ENCODE assay signal across 27 cellular contexts in the genomic region with DNA sequence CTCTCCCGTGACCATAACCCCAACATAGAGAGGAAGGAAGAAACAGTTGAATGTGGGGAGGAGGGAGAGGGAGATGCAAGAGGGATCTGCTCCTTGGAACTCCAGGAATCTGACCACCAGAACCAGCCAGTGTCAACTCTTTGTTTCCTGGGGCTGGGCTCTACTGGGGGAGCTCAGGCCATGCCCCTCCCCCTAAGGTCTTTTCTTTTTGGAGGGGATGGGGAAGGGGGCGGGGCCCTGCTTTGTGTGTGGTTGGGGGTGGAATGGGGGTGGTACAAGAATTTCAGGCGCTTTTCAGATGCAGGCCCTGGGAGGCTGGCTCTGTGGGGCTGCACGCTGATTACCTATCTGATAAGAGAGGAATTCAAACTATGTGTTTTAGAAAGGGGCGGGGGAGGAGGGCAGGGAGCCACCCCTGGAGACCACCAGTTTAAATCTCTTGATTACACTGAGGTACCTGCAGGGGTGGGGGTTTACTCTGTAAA. TPM values are rescaled to one million over a fixed set of nuclear protein-coding genes. Genes with fewer than 3 reads are reported as not detected.
DNase-seq lines count a peak whose midpoint lies in the region; ATAC-seq and TF ChIP-seq lines count a peak whose summit lies in the region.
"Had no signal": no experiment of that assay in that cellular context is flagged by ENCODE, and none has a peak within 500 bp of the region (broad histone marks: within the 10 kb centered on the region; RNA-seq: fewer than 3 reads in every experiment).

No MANE protein-coding gene starts in this region.

- no peak overlapping the region for H3K27ac Mint-ChIP-seq in glutamatergic neuron (ENCODE audit: unreplicated experiment)
- H3K27ac Mint-ChIP-seq: stimulated activated naive B cell treated with anti-CD40 and anti-IgM and Interleukin-4, amounts not matched to agents 10 μg/mL and 1 μg/mL and 100 μg/mL, for 72 hours had no signal

- H3K4me1 Mint-ChIP-seq in glutamatergic neuron (ENCODE audit: low read depth, unreplicated experiment): peaks cover 11% of the 10 kb centered on the region
- H3K4me1 Mint-ChIP-seq: stimulated activated naive B cell treated with anti-CD40 and anti-IgM and Interleukin-4, amounts not matched to agents 10 μg/mL and 1 μg/mL and 100 μg/mL, for 72 hours had no signal

- peaks cover 2% of the 10 kb centered on the region for H3K9me3 Mint-ChIP-seq in glutamatergic neuron (ENCODE audit: unreplicated experiment)
- H3K9me3 Mint-ChIP-seq: stimulated activated naive B cell treated with anti-CD40 and anti-IgM and Interleukin-4, amounts not matched to agents 10 μg/mL and 1 μg/mL and 100 μg/mL, for 72 hours had no signal

- no peaks in the 10 kb centered on the region for H3K36me3 Mint-ChIP-seq in glutamatergic neuron (ENCODE audit: unreplicated experiment)
- H3K36me3 Mint-ChIP-seq: stimulated activated naive B cell treated with anti-CD40 and anti-IgM and Interleukin-4, amounts not matched to agents 10 μg/mL and 1 μg/mL and 100 μg/mL, for 72 hours had no signal

- H3K9me3 ChIP-seq in ES-I3 (ENCODE audit: control insufficient read depth, insufficient read depth, low read length) (no peaks in the 10 kb centered on the region), NT2/D1 (ENCODE audit: insufficient read depth, low read length) (no peaks in the 10 kb centered on the region), mesodermal cell (ENCODE audit: control insufficient read depth, low read length) (no peaks in the 10 kb centered on the region)
- H3K9me3 ChIP-seq: colonic mucosa, right lobe of liver, thoracic aorta had no signal

- H3K9ac ChIP-seq in ES-I3 (ENCODE audit: low read depth, low read length): peak overlapping the region; percentile 44
- peak overlapping the region; percentile 77 for H3K9ac ChIP-seq in NT2/D1 (ENCODE audit: insufficient read length, low read depth)

- H3K27ac ChIP-seq in mesodermal cell (ENCODE audit: low read depth, low read length, severe bottlenecking): peak overlapping the region; percentile 97
- H3K27ac ChIP-seq: colonic mucosa, right lobe of liver, thoracic aorta had no signal

- peaks cover 24% of the 10 kb centered on the region for H3K36me3 ChIP-seq in ES-I3 (ENCODE audit: insufficient read depth, low read length)
- peaks cover 71% of the 10 kb centered on the region for H3K36me3 ChIP-seq in NT2/D1 (ENCODE audit: insufficient read depth, insufficient read length, low read length)
- peaks cover 67% of the 10 kb centered on the region for H3K36me3 ChIP-seq in mesodermal cell (ENCODE audit: control insufficient read depth, insufficient read depth, low read length)
- H3K36me3 ChIP-seq: colonic mucosa, right lobe of liver, thoracic aorta had no signal

- H3K4me1 ChIP-seq in ES-I3 (ENCODE audit: insufficient read depth, low read length) (peaks cover 72% of the 10 kb centered on the region), NT2/D1 (ENCODE audit: insufficient read depth, insufficient read length) (peaks cover 24% of the 10 kb centered on the region), mesodermal cell (ENCODE audit: control insufficient read depth, insufficient read depth, low read length, poor library complexity, severe bottlenecking) (peaks cover 57% of the 10 kb centered on the region)
- H3K4me1 ChIP-seq: colonic mucosa, right lobe of liver had no signal

- peak overlapping the region; percentile 46 for H3K4me3 Mint-ChIP-seq in glutamatergic neuron (ENCODE audit: unreplicated experiment)
- H3K4me3 Mint-ChIP-seq: stimulated activated naive B cell treated with anti-CD40 and anti-IgM and Interleukin-4, amounts not matched to agents 10 μg/mL and 1 μg/mL and 100 μg/mL, for 72 hours had no signal

- WGBS in mesodermal cell (ENCODE audit: insufficient coverage in 2 of 2), 2 experiments: 8% methylated on average over 2 of the region's 5 CpGs; no CpG with 5 or more reads in 1 of the 2 experiments

- no peak for TF ChIP-seq CTCF in glutamatergic neuron (IDR thresholded peaks at IDR 0.05; ENCODE audit: partially characterized antibody, unreplicated experiment)

- H3K27me3 ChIP-seq in NT2/D1 (ENCODE audit: insufficient read depth, insufficient read length): no peaks in the 10 kb centered on the region
- H3K27me3 ChIP-seq: right lobe of liver had no signal

- TF ChIP-seq POLR2A in erythroblast (IDR thresholded peaks at IDR 0.05; ENCODE audit: low read length): no peak

- DNase-seq in NT2/D1 (ENCODE audit: low read depth, low spot score): peak; percentile 100
- no peak for DNase-seq in glutamatergic neuron
- DNase-seq in LoVo (ENCODE audit: low spot score): no peak
- DNase-seq in activated effector memory CD4-positive, alpha-beta T cell treated with Interleukin-2 at 50 U/mL for 16 hours: no peak
- no peak for DNase-seq in erythroblast (lab: John Stamatoyannopoulos, UW)
- DNase-seq: ACHN; activated CD4-positive, alpha-beta T cell treated with anti-CD3 and anti-CD28 coated beads, Interleukin-2, amount 50 U/mL, for 1 hour; activated CD8-positive, alpha-beta memory T cell treated with anti-CD3 and anti-CD28 coated beads, Interleukin-2, amount 50 U/mL, for 48 hours; aorta; C1 segment of cervical spinal cord; colonic mucosa; GF-D8; hippocampal formation; NCI-H526 treated with DMSO at 0.1 percent for 48 hours; right lobe of liver; SHP77; stimulated activated naive B cell treated with anti-CD40 and anti-IgM and Interleukin-4, amounts not matched to agents 10 μg/mL and 1 μg/mL and 100 μg/mL, for 72 hours had no signal

- H3K27me3 Mint-ChIP-seq in glutamatergic neuron (ENCODE audit: unreplicated experiment): peaks cover 2% of the 10 kb centered on the region

- H3K4me3 ChIP-seq in NT2/D1 (ENCODE audit: insufficient read length, low read depth) (no peak overlapping the region), mesodermal cell (ENCODE audit: extremely low read depth, insufficient read depth, low read length, poor library complexity, severe bottlenecking) (peak overlapping the region; percentile 18)
- H3K4me3 ChIP-seq: colonic mucosa, right lobe of liver, thoracic aorta had no signal

- no peak for ATAC-seq in GM21447 (IDR thresholded peaks at IDR 0.05; ENCODE audit: unreplicated experiment)
- ATAC-seq: right lobe of liver; stimulated activated naive B cell treated with anti-CD40 and anti-IgM and Interleukin-4, amounts not matched to agents 10 μg/mL and 1 μg/mL and 100 μg/mL, for 72 hours had no signal

RNA-seq across cellular contexts. Expression of gene LIN28A, which starts 8.3 kb away (rescaled TPM):
- 97.3 TPM for total RNA-seq in glutamatergic neuron (ENCODE audit: unreplicated experiment)
- 195 TPM for polyA plus RNA-seq in mesodermal cell (2013, experiment 1 of 2)
- 203 TPM for polyA plus RNA-seq in mesodermal cell (2013, experiment 2 of 2)
- total RNA-seq: aorta; endothelial cell of umbilical vein; fibroblast of villous mesenchyme; HT1080; liver; omental fat pad; T-helper 1 cell treated with Interleukin-12 subunit alpha and Interleukin-12 subunit beta and Interleukin-4 antibody, amounts not matched to agents 30 ng/mL and 1 ng/mL, for 36 hours; thoracic aorta had no signal
- polyA plus RNA-seq: aorta, liver had no signal

RNA-seq across cellular contexts. Expression of gene DHDDS, which starts 13.2 kb away (rescaled TPM):
- total RNA-seq in glutamatergic neuron (ENCODE audit: unreplicated experiment): 64.6 TPM
- 30.4 TPM for polyA plus RNA-seq in mesodermal cell (2013, experiment 1 of 2)
- polyA plus RNA-seq in mesodermal cell (2013, experiment 2 of 2): 30.0 TPM

RNA-seq across cellular contexts. Expression of gene ZNF683, which starts 46.4 kb away (rescaled TPM):
- not detected for total RNA-seq in glutamatergic neuron (ENCODE audit: unreplicated experiment)
- polyA plus RNA-seq in mesodermal cell (2013, experiment 1 of 2): not detected
- polyA plus RNA-seq in mesodermal cell (2013, experiment 2 of 2): not detected
- total RNA-seq: endothelial cell of umbilical vein; fibroblast of villous mesenchyme; HT1080; omental fat pad; T-helper 1 cell treated with Interleukin-12 subunit alpha and Interleukin-12 subunit beta and Interleukin-4 antibody, amounts not matched to agents 30 ng/mL and 1 ng/mL, for 36 hours; thoracic aorta had no signal
- polyA plus RNA-seq: endothelial cell of umbilical vein had no signal

RNA-seq across cellular contexts. Expression of gene HMGN2, which starts 53.3 kb away (rescaled TPM):
- 187 TPM for total RNA-seq in glutamatergic neuron (ENCODE audit: unreplicated experiment)
- 520 TPM for polyA plus RNA-seq in mesodermal cell (2013, experiment 1 of 2)
- 529 TPM for polyA plus RNA-seq in mesodermal cell (2013, experiment 2 of 2)
